20 cellular contexts compared by ENCODE assay signal in genomic region chr10:18409599-18410397, GRCh38.
DNase-seq lines count a peak whose midpoint lies in the region; ATAC-seq, FAIRE-seq and TF ChIP-seq lines count a peak whose summit lies in the region.
"Had no signal": no experiment of that assay in that cellular context is flagged by ENCODE, and none has a peak within 500 bp of the region (broad histone marks: within the 10 kb centered on the region; RNA-seq: fewer than 3 reads in every experiment).

No MANE protein-coding gene starts in this region.

- H3K27ac ChIP-seq in small intestine (ENCODE audit: low read depth in 1 of 2, low read length in 1 of 2) = no peak overlapping the region
- H3K27ac ChIP-seq: body of pancreas, SJCRH30 had no signal

- peak; percentile 84 for FAIRE-seq in D721Med (lab: Jason Lieb, UNC)
- peak; percentile 74 for FAIRE-seq in GM19239 (lab: Jason Lieb, UNC)
- FAIRE-seq in small intestine (lab: Jason Lieb, UNC) = no peak

- no peak for DNase-seq in D721Med (ENCODE audit: insufficient read length, low spot score)
- no peak for DNase-seq in GM19239 (ENCODE audit: insufficient read length, low spot score)
- DNase-seq in NCI-H69 (lab: John Stamatoyannopoulos, UW) = peak; percentile 3
- DNase-seq in 8988T = no peak
- DNase-seq in small intestine = no peak
- no peak for DNase-seq in activated CD4-positive, alpha-beta T cell treated with anti-CD3 and anti-CD28 coated beads for 36 hours
- DNase-seq in iPS-NIHi7 (ENCODE audit: extremely low spot score) = no peak
- DNase-seq: activated CD4-positive, CD25-positive, alpha-beta regulatory T cell; activated CD8-positive, alpha-beta T cell treated with anti-CD3 and anti-CD28 coated beads, Interleukin-2, amount 10 ng/mL, durations not matched to agents 7 days and 5 days; activated naive CD8-positive, alpha-beta T cell treated with anti-CD3 and anti-CD28 coated beads for 36 hours; activated T-cell treated with anti-CD3 and anti-CD28 coated beads, Interleukin-2, amount 50 U/mL, for 48 hours; body of pancreas; COR-L47; MM.1S; NCI-H1694; PC-3; stimulated activated CD4-positive, alpha-beta T cell treated with anti-CD3 and anti-CD28 coated beads, Interleukin-12 subunit alpha, Interleukin-12 subunit beta, amount 100 ng/mL, for 4 hours had no signal

- no peaks in the 10 kb centered on the region for H3K4me1 ChIP-seq in small intestine (ENCODE audit: control insufficient read depth in 2 of 2, insufficient read depth in 1 of 2, low read depth in 1 of 2, low read length in 1 of 2)
- H3K4me1 ChIP-seq: SJCRH30 had no signal

- no peaks in the 10 kb centered on the region for H3K36me3 Mint-ChIP-seq in activated CD4-positive, alpha-beta T cell treated with anti-CD3 and anti-CD28 coated beads for 36 hours (ENCODE audit: low read depth)
- H3K36me3 Mint-ChIP-seq: activated naive CD8-positive, alpha-beta T cell treated with anti-CD3 and anti-CD28 coated beads for 36 hours had no signal

- H3K27ac Mint-ChIP-seq in activated CD4-positive, alpha-beta T cell treated with anti-CD3 and anti-CD28 coated beads for 36 hours = no peak overlapping the region
- H3K27ac Mint-ChIP-seq: activated CD8-positive, alpha-beta T cell treated with anti-CD3 and anti-CD28 coated beads, Interleukin-2, amount 10 ng/mL, durations not matched to agents 7 days and 5 days; activated naive CD8-positive, alpha-beta T cell treated with anti-CD3 and anti-CD28 coated beads for 36 hours; T-helper 1 cell treated with Interleukin-12 subunit alpha and Interleukin-12 subunit beta and Interleukin-4 antibody, amounts not matched to agents 30 μg/mL and 1 μg/mL, for 36 hours had no signal

- no peak overlapping the region for H3K4me3 Mint-ChIP-seq in activated CD4-positive, alpha-beta T cell treated with anti-CD3 and anti-CD28 coated beads for 36 hours
- H3K4me3 Mint-ChIP-seq: activated CD8-positive, alpha-beta T cell treated with anti-CD3 and anti-CD28 coated beads, Interleukin-2, amount 10 ng/mL, durations not matched to agents 7 days and 5 days; activated naive CD8-positive, alpha-beta T cell treated with anti-CD3 and anti-CD28 coated beads for 36 hours; T-helper 1 cell treated with Interleukin-12 subunit alpha and Interleukin-12 subunit beta and Interleukin-4 antibody, amounts not matched to agents 30 μg/mL and 1 μg/mL, for 36 hours had no signal

- no peaks in the 10 kb centered on the region for H3K9me3 ChIP-seq in small intestine (ENCODE audit: control insufficient read depth, low read depth)
- H3K9me3 ChIP-seq: body of pancreas, SJCRH30 had no signal

- peak; percentile 33 for ATAC-seq in HG02798 (IDR thresholded peaks at IDR 0.05; ENCODE audit: poor library complexity, unreplicated experiment)
- no peak for ATAC-seq in activated CD4-positive, alpha-beta T cell treated with anti-CD3 and anti-CD28 coated beads for 36 hours
- ATAC-seq: activated CD8-positive, alpha-beta T cell treated with anti-CD3 and anti-CD28 coated beads, Interleukin-2, amount 10 ng/mL, durations not matched to agents 7 days and 5 days; body of pancreas; PC-3 had no signal

- intact Hi-C loops in activated CD4-positive, alpha-beta T cell treated with anti-CD3 and anti-CD28 coated beads for 36 hours (cut with DNase I, micrococcal nuclease) = no loop called here

- 72 to 90% (median 78%) methylated on average over 4 of the region's 4 CpGs for whole genome bisulfite sequencing in small intestine, 3 donors

- no peak for TF ChIP-seq CTCF in D721Med (IDR thresholded peaks at IDR 0.05; ENCODE audit: insufficient read depth, missing control alignments)

- POLR2A ChIA-PET in activated CD4-positive, alpha-beta T cell treated with anti-CD3 and anti-CD28 coated beads for 36 hours (lab: Charles Lee) = no interaction called here

- no peak overlapping the region for H3K4me3 ChIP-seq in small intestine (ENCODE audit: low read depth in 1 of 2, low read length in 2 of 2)
- H3K4me3 ChIP-seq: body of pancreas, SJCRH30 had no signal

- H3K27me3 ChIP-seq in small intestine (ENCODE audit: control insufficient read depth in 2 of 2, insufficient read depth in 2 of 2, low read length in 2 of 2) = no peaks in the 10 kb centered on the region
- H3K27me3 ChIP-seq: body of pancreas, SJCRH30 had no signal

- H3K4me1 Mint-ChIP-seq in activated CD4-positive, alpha-beta T cell treated with anti-CD3 and anti-CD28 coated beads for 36 hours = no peaks in the 10 kb centered on the region
- H3K4me1 Mint-ChIP-seq: activated naive CD8-positive, alpha-beta T cell treated with anti-CD3 and anti-CD28 coated beads for 36 hours had no signal

- no peaks in the 10 kb centered on the region for H3K9me3 Mint-ChIP-seq in activated CD4-positive, alpha-beta T cell treated with anti-CD3 and anti-CD28 coated beads for 36 hours (ENCODE audit: low read depth)
- H3K9me3 Mint-ChIP-seq: activated naive CD8-positive, alpha-beta T cell treated with anti-CD3 and anti-CD28 coated beads for 36 hours; T-helper 1 cell treated with Interleukin-12 subunit alpha and Interleukin-12 subunit beta and Interleukin-4 antibody, amounts not matched to agents 30 μg/mL and 1 μg/mL, for 36 hours had no signal

- CTCF ChIA-PET in activated CD4-positive, alpha-beta T cell treated with anti-CD3 and anti-CD28 coated beads for 36 hours (lab: Charles Lee) = interaction anchor here (0.6 to 0.8 kb wide), 3 partner anchors 9 to 343 kb away, joined by 3 read pairs; no protein-coding TSS in a partner anchor

- H3K27me3 Mint-ChIP-seq in activated CD4-positive, alpha-beta T cell treated with anti-CD3 and anti-CD28 coated beads for 36 hours = peaks cover 2% of the 10 kb centered on the region
- H3K27me3 Mint-ChIP-seq: activated naive CD8-positive, alpha-beta T cell treated with anti-CD3 and anti-CD28 coated beads for 36 hours had no signal

- H3K36me3 ChIP-seq in small intestine (ENCODE audit: control insufficient read depth in 2 of 2, insufficient read depth in 2 of 2, low read length in 2 of 2) = no peaks in the 10 kb centered on the region
- H3K36me3 ChIP-seq: SJCRH30 had no signal
